ENCODE assay signal across 10 cellular contexts in the genomic region with DNA sequence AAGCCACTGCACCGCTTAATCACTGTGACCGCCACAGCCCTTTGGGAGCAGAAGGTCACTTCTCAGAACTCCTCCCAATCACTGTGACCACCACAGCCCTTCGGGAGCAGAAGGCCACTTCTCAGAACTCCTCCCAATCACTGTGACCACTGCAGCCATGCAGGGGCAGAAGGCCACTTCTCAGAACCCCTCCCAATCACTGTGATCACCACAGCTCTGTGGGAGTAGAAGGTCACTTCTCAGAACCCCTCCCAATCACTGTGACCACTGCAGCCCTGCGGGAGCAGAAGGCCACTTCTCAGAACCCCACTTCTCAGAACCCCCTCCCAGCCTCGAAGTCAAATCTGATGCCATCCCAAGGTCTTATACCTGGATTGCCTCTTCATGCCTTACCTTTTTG. TPM values are rescaled to one million over a fixed set of nuclear protein-coding genes. Genes with fewer than 3 reads are reported as not detected.
"Had no signal": no experiment of that assay in that cellular context is flagged by ENCODE, and none has a peak within 500 bp of the region (broad histone marks: within the 10 kb centered on the region; RNA-seq: fewer than 3 reads in every experiment).

No MANE protein-coding gene starts in this region.

- ATAC-seq: GM23338 had no signal

- H3K9ac ChIP-seq: KMS-11 had no signal

- H3K27ac ChIP-seq: HL-60, KMS-11 had no signal

- DNase-seq: H9, HCEC 1CT, IMR-90, KBM-7 had no signal

- H3K4me3 ChIP-seq: GM23338 had no signal

- H3K4me2 ChIP-seq: GM23338, KMS-11 had no signal

- H2AFZ ChIP-seq: GM23338 had no signal

- FAIRE-seq: H1, H54 had no signal

RNA-seq across cellular contexts. Expression of a gene that starts 56.8 kb away (rescaled TPM):
- total RNA-seq: GM23338, H1, H9, HT1080, IMR-90 had no signal
- polyA plus RNA-seq: GM23338, H1, IMR-90 had no signal
